ENCODE assay signal across 17 cellular contexts in genomic region chr12:6327591-6328041, GRCh38. TPM values are rescaled to one million over a fixed set of nuclear protein-coding genes. Genes with fewer than 3 reads are reported as not detected.
A peak's percentile ranks its signal among the peaks of the same experiment; 100 is the strongest.
DNase-seq lines count a peak whose midpoint lies in the region; ATAC-seq and TF ChIP-seq lines count a peak whose summit lies in the region.
"Had no signal": no experiment of that assay in that cellular context is flagged by ENCODE, and none has a peak within 500 bp of the region (broad histone marks: within the 10 kb centered on the region; RNA-seq: fewer than 3 reads in every experiment).

No MANE protein-coding gene starts in this region.

- H3K27me3 Mint-ChIP-seq in Calu3 (ENCODE audit: unreplicated experiment) (no peaks in the 10 kb centered on the region), mesothelial cell of epicardium (ENCODE audit: low read depth) (no peaks in the 10 kb centered on the region)
- H3K27me3 Mint-ChIP-seq in activated CD4-positive, alpha-beta memory T cell treated with anti-CD3 and anti-CD28 coated beads, Interleukin-2, amount 10 ng/mL, durations not matched to agents 7 days and 5 days = no peaks in the 10 kb centered on the region

- WGBS in esophagus, 2 donors = 48 to 62% methylated on average over 16 of the region's 16 CpGs
- 61 to 75% (median 70%) methylated on average over 15 to 16 of the region's 16 CpGs for WGBS in spleen, 5 donors

- H3K27ac Mint-ChIP-seq in Calu3 (ENCODE audit: unreplicated experiment) = no peak overlapping the region
- peak overlapping the region; percentile 30 for H3K27ac Mint-ChIP-seq in mesothelial cell of epicardium
- H3K27ac Mint-ChIP-seq in activated CD4-positive, alpha-beta memory T cell treated with anti-CD3 and anti-CD28 coated beads, Interleukin-2, amount 10 ng/mL, durations not matched to agents 7 days and 5 days = no peak overlapping the region

- POLR2A ChIA-PET in activated CD4-positive, alpha-beta memory T cell treated with anti-CD3 and anti-CD28 coated beads, Interleukin-2, amount 10 ng/mL, durations not matched to agents 7 days and 5 days (lab: Charles Lee) = interaction anchor here (1.4 kb wide), 1 partner anchor 11 kb away, joined by 3 read pairs; no protein-coding TSS in a partner anchor

- CTCF ChIA-PET in Calu3 (lab: Charles Lee) = interaction anchor here (1.2 kb wide), 1 partner anchor 43 kb away, joined by 4 read pairs; no protein-coding TSS in a partner anchor
- CTCF ChIA-PET in activated CD4-positive, alpha-beta memory T cell treated with anti-CD3 and anti-CD28 coated beads, Interleukin-2, amount 10 ng/mL, durations not matched to agents 7 days and 5 days (lab: Charles Lee) = interaction anchor here (1.6 to 2.8 kb wide), 2 partner anchors 8 to 11 kb away, joined by 4 to 15 read pairs; no protein-coding TSS in a partner anchor

- DNase-seq in Calu3 = no peak
- DNase-seq in mesothelial cell of epicardium (ENCODE audit: low spot score in 2 of 2, unreplicated experiment in 2 of 2) = no peak
- no peak for DNase-seq in spleen
- no peak for DNase-seq in activated CD4-positive, alpha-beta memory T cell treated with anti-CD3 and anti-CD28 coated beads, Interleukin-2, amount 10 ng/mL, durations not matched to agents 7 days and 5 days
- no peak for DNase-seq in DMS 273 treated with DMSO at 0.1 percent for 48 hours (lab: John Stamatoyannopoulos, UW)
- DNase-seq in AG20443 (ENCODE audit: low spot score) = no peak
- DNase-seq: brain microvascular endothelial cell; DMS153; effector CD8-positive, alpha-beta T cell; NCI-H187 treated with DMSO at 0.1 percent for 48 hours; NCI-H510A treated with DMSO at 0.1 percent for 48 hours had no signal

- H3K27ac ChIP-seq in esophagus (ENCODE audit: low read depth in 2 of 2, low read length in 1 of 2) (peak overlapping the region; percentile 11 to 32), spleen (peak overlapping the region in 7 of 8 donors; percentile 3 to 99 (median 73))
- H3K27ac ChIP-seq: brain microvascular endothelial cell had no signal

- peaks cover 83% of the 10 kb centered on the region for H3K36me3 Mint-ChIP-seq in Calu3 (ENCODE audit: insufficient read depth, unreplicated experiment)
- H3K36me3 Mint-ChIP-seq in mesothelial cell of epicardium = peaks cover 15% of the 10 kb centered on the region
- peaks cover 38% of the 10 kb centered on the region for H3K36me3 Mint-ChIP-seq in activated CD4-positive, alpha-beta memory T cell treated with anti-CD3 and anti-CD28 coated beads, Interleukin-2, amount 10 ng/mL, durations not matched to agents 7 days and 5 days (ENCODE audit: low read depth)

- ATAC-seq in GM18519 (IDR thresholded peaks at IDR 0.05; ENCODE audit: low FRiP score, unreplicated experiment) = no peak

- H3K9me3 Mint-ChIP-seq in Calu3 (ENCODE audit: low read depth, unreplicated experiment) = no peaks in the 10 kb centered on the region
- no peaks in the 10 kb centered on the region for H3K9me3 Mint-ChIP-seq in mesothelial cell of epicardium
- H3K9me3 Mint-ChIP-seq in activated CD4-positive, alpha-beta memory T cell treated with anti-CD3 and anti-CD28 coated beads, Interleukin-2, amount 10 ng/mL, durations not matched to agents 7 days and 5 days = no peaks in the 10 kb centered on the region

- H3K9me3 ChIP-seq in esophagus (ENCODE audit: control insufficient read depth in 2 of 2, insufficient read depth in 1 of 2, low read depth in 1 of 2, low read length in 1 of 2) (no peaks in the 10 kb centered on the region), spleen (no peaks in the 10 kb centered on the region)

- TF ChIP-seq CTCF in Calu3 (IDR thresholded peaks at IDR 0.05; ENCODE audit: unreplicated experiment) (no peak), mesothelial cell of epicardium (IDR thresholded peaks at IDR 0.05; ENCODE audit: unreplicated experiment) (no peak), spleen (IDR thresholded peaks at IDR 0.05 in 8 of 11, conservative IDR thresholded peaks at IDR 0.05 in 3 of 11) (no peak)

- peaks cover 6 to 48% of the 10 kb centered on the region in 2 donors for H3K36me3 ChIP-seq in esophagus (ENCODE audit: control insufficient read depth in 2 of 2, insufficient read depth in 2 of 2, low read length in 1 of 2)
- peaks cover 2 to 67% (median 53%) of the 10 kb centered on the region in 6 donors for H3K36me3 ChIP-seq in spleen

- intact Hi-C loops in Calu3 (cut with micrococcal nuclease; ENCODE audit: unreplicated experiment) = loop anchor here (10.0 kb wide), 1 partner anchor 47 kb away; the partner anchor contains the start of gene SCNN1A
- intact Hi-C loops in spleen (cut with DNase I; ENCODE audit: low total_unique reads) = no loop called here

- no peak overlapping the region for H3K4me3 Mint-ChIP-seq in Calu3 (ENCODE audit: low read depth, unreplicated experiment)
- no peak overlapping the region for H3K4me3 Mint-ChIP-seq in mesothelial cell of epicardium
- H3K4me3 Mint-ChIP-seq in activated CD4-positive, alpha-beta memory T cell treated with anti-CD3 and anti-CD28 coated beads, Interleukin-2, amount 10 ng/mL, durations not matched to agents 7 days and 5 days = no peak overlapping the region

- no peak for TF ChIP-seq POLR2A in spleen (IDR thresholded peaks at IDR 0.05)

- H3K27me3 ChIP-seq in esophagus (ENCODE audit: control insufficient read depth in 1 of 2, insufficient read depth in 2 of 2, low read length in 2 of 2) = no peaks in the 10 kb centered on the region
- peaks cover 0 to 69% (median 2%) of the 10 kb centered on the region in 7 donors for H3K27me3 ChIP-seq in spleen (replicated peaks in 1 of 7)
- H3K27me3 ChIP-seq: brain microvascular endothelial cell had no signal

- H3K4me1 Mint-ChIP-seq in Calu3 (ENCODE audit: low read depth, unreplicated experiment) (peaks cover 37% of the 10 kb centered on the region), mesothelial cell of epicardium (peaks cover 24% of the 10 kb centered on the region)
- peaks cover 35% of the 10 kb centered on the region for H3K4me1 Mint-ChIP-seq in activated CD4-positive, alpha-beta memory T cell treated with anti-CD3 and anti-CD28 coated beads, Interleukin-2, amount 10 ng/mL, durations not matched to agents 7 days and 5 days

- BruUV-seq in Calu3 (replicated peaks; lab: Mats Ljungman, UMichigan) = TSS peak; percentile 41

- H3K4me1 ChIP-seq in esophagus (ENCODE audit: control insufficient read depth in 2 of 2, insufficient read depth in 2 of 2, low read length in 1 of 2) (peaks cover 2 to 16% of the 10 kb centered on the region in 2 donors), spleen (peaks cover 64 to 100% (median 97%) of the 10 kb centered on the region in 6 donors)

- H3K4me3 ChIP-seq in esophagus (ENCODE audit: low read depth in 1 of 2, low read length in 2 of 2) (no peak overlapping the region), spleen (no peak overlapping the region)

RNA-seq across cellular contexts. Expression of gene TNFRSF1A, which starts 14.3 kb away (rescaled TPM):
- total RNA-seq in Calu3 (2022) (76.7 and 79.3 TPM in 2 replicates), mesothelial cell of epicardium (65.4 to 70.4 TPM (median 68.9 TPM) in 3 replicates), spleen (100 to 1,000 TPM; 153 to 578 (median 224) TPM)
- polyA plus RNA-seq in esophagus (10 to 100 TPM; 41.7 to 71.4 TPM), spleen (10 to 100 TPM; 22.5 to 40.6 (median 22.8) TPM)
- total RNA-seq in activated CD4-positive, alpha-beta memory T cell treated with anti-CD3 and anti-CD28 coated beads, Interleukin-2, amount 10 ng/mL, durations not matched to agents 7 days and 5 days = 10 to 100 TPM; 61.5 to 61.9 TPM

RNA-seq across cellular contexts. Expression of gene PLEKHG6, which starts 17.1 kb away (rescaled TPM):
- total RNA-seq in Calu3 (2022) (25.1 and 32.3 TPM in 2 replicates), mesothelial cell of epicardium (16.1 to 18.3 TPM (median 16.4 TPM) in 3 replicates), spleen (1 to 10 TPM in 1 of 7 donors, under 1 TPM in 2, not detected in 4; 0.19 to 1.2 (median 0.74) TPM)
- polyA plus RNA-seq in esophagus (10 to 100 TPM; 25.0 to 70.3 TPM), spleen (under 1 TPM; 0.10 to 0.12 (median 0.11) TPM)
- not detected for total RNA-seq in activated CD4-positive, alpha-beta memory T cell treated with anti-CD3 and anti-CD28 coated beads, Interleukin-2, amount 10 ng/mL, durations not matched to agents 7 days and 5 days
- total RNA-seq: HT1080, lung microvascular endothelial cell, MCF 10A, OCI-LY7 had no signal

RNA-seq across cellular contexts. Expression of gene SCNN1A, which starts 47.7 kb away (rescaled TPM):
- total RNA-seq in Calu3 (2022) = 36.5 and 53.5 TPM in 2 replicates
- polyA plus RNA-seq in esophagus = 100 to 1,000 TPM in 1 of 2 donors, 10 to 100 TPM in 1; 98.7 to 126 TPM
- total RNA-seq in mesothelial cell of epicardium = 20.1 to 21.5 TPM (median 20.3 TPM) in 3 replicates
- 1 to 10 TPM in 6 of 7 donors, under 1 TPM in 1; 0.84 to 8.6 (median 2.0) TPM for total RNA-seq in spleen
- under 1 TPM; 0.17 to 0.22 (median 0.18) TPM for polyA plus RNA-seq in spleen
- total RNA-seq in activated CD4-positive, alpha-beta memory T cell treated with anti-CD3 and anti-CD28 coated beads, Interleukin-2, amount 10 ng/mL, durations not matched to agents 7 days and 5 days = 1 to 10 TPM in 1 of 2 experiments, under 1 TPM in 1; 0.78 to 1.3 TPM

RNA-seq across cellular contexts. Expression of gene LTBR, which starts 56.3 kb away (rescaled TPM):
- 165 and 167 TPM in 2 replicates for total RNA-seq in Calu3 (2022)
- polyA plus RNA-seq in esophagus = 10 to 100 TPM; 81.3 to 97.9 TPM
- 61.7 to 68.1 TPM (median 66.8 TPM) in 3 replicates for total RNA-seq in mesothelial cell of epicardium
- total RNA-seq in spleen = 100 to 1,000 TPM in 3 of 7 donors, 10 to 100 TPM in 4; 49.0 to 155 (median 87.8) TPM
- polyA plus RNA-seq in spleen = 10 to 100 TPM; 14.4 to 29.2 (median 15.7) TPM
- under 1 TPM; 0.38 to 0.40 TPM for total RNA-seq in activated CD4-positive, alpha-beta memory T cell treated with anti-CD3 and anti-CD28 coated beads, Interleukin-2, amount 10 ng/mL, durations not matched to agents 7 days and 5 days
- total RNA-seq: OCI-LY7 had no signal
